In genomic region chr12:27781680-27782079, GRCh38 we compare ENCODE assay signal across 9 cellular contexts. TPM values are rescaled to one million over a fixed set of nuclear protein-coding genes. Genes with fewer than 3 reads are reported as not detected.
DNase-seq lines count a peak whose midpoint lies in the region; ATAC-seq and TF ChIP-seq lines count a peak whose summit lies in the region.
"Had no signal": no experiment of that assay in that cellular context is flagged by ENCODE, and none has a peak within 500 bp of the region (broad histone marks: within the 10 kb centered on the region; RNA-seq: fewer than 3 reads in every experiment).

No MANE protein-coding gene starts in this region.

- no peak overlapping the region for H3K27ac ChIP-seq in DOHH2 (ENCODE audit: low read depth, low read length)
- no peak overlapping the region for H3K27ac ChIP-seq in ectodermal cell (ENCODE audit: insufficient read depth, low read depth, low read length, poor library complexity, severe bottlenecking)
- peak overlapping the region; percentile 5 for H3K27ac ChIP-seq in osteoblast (ENCODE audit: low read depth, low read length)

- H2AFZ ChIP-seq in osteoblast (ENCODE audit: low read length), result no peak overlapping the region

- H3F3A ChIP-seq in DOHH2 (ENCODE audit: control insufficient read depth, insufficient read depth), result peaks cover 6% of the 10 kb centered on the region; the same call in 1 of the 2 replicates

- DNase-seq in NCI-H2227 treated with DMSO at 0.1 percent for 48 hours (lab: John Stamatoyannopoulos, UW) (peak; percentile 3), osteoblast (ENCODE audit: insufficient read length, low spot score, missing footprints) (no peak), iPS-NIHi7 (ENCODE audit: extremely low spot score) (no peak), SIG-M5 treated with dmso at 0.1 percent for 504 hours (lab: John Stamatoyannopoulos, UW; ENCODE audit: unreplicated experiment) (no peak)
- DNase-seq: effector CD8-positive, alpha-beta T cell had no signal

- no peaks in the 10 kb centered on the region for H3K9me2 ChIP-seq in DOHH2 (replicated peaks; ENCODE audit: control insufficient read depth, low read length)

- peaks cover 43% of the 10 kb centered on the region for H3K4me1 ChIP-seq in DOHH2 (ENCODE audit: control insufficient read depth, low read length)
- H3K4me1 ChIP-seq in ectodermal cell (ENCODE audit: control insufficient read depth, insufficient read depth, low read length), result peaks cover 20% of the 10 kb centered on the region
- H3K4me1 ChIP-seq in osteoblast (ENCODE audit: insufficient read depth, low read length), result peaks cover 24% of the 10 kb centered on the region

- no peaks in the 10 kb centered on the region for H3K9me3 ChIP-seq in DOHH2 (ENCODE audit: control insufficient read depth, insufficient read depth, low read length)
- no peaks in the 10 kb centered on the region for H3K9me3 ChIP-seq in ectodermal cell (ENCODE audit: control insufficient read depth, low read length)
- no peaks in the 10 kb centered on the region for H3K9me3 ChIP-seq in osteoblast (ENCODE audit: low read depth, low read length)

- TF ChIP-seq CTCF in DOHH2 (IDR thresholded peaks at IDR 0.05; ENCODE audit: low read depth, low read length, poor library complexity, severe bottlenecking) (no peak), osteoblast (IDR thresholded peaks at IDR 0.05; ENCODE audit: extremely low read depth, low read depth, low read length) (no peak)

- H3K4me2 ChIP-seq in DOHH2 (ENCODE audit: low read length) (peak overlapping the region; percentile 93), osteoblast (ENCODE audit: insufficient read depth, low read length) (peak overlapping the region; percentile 79)

- H3K27me3 ChIP-seq in DOHH2 (ENCODE audit: control insufficient read depth, low read length) (no peaks in the 10 kb centered on the region), ectodermal cell (ENCODE audit: control insufficient read depth, insufficient read depth, low read length, poor library complexity, severe bottlenecking) (no peaks in the 10 kb centered on the region), osteoblast (ENCODE audit: insufficient read depth, low read length) (no peaks in the 10 kb centered on the region)

- 56 to 68% methylated on average over 4 of the region's 5 CpGs for WGBS in ectodermal cell, 2 experiments

- H4K20me1 ChIP-seq in DOHH2 (ENCODE audit: control insufficient read depth, insufficient read depth, low read depth, low read length), result no peaks in the 10 kb centered on the region
- peaks cover 2% of the 10 kb centered on the region for H4K20me1 ChIP-seq in osteoblast (ENCODE audit: insufficient read depth, low read length)

- peak overlapping the region; percentile 86 for H3K4me3 ChIP-seq in DOHH2 (ENCODE audit: low read length)
- H3K4me3 ChIP-seq in ectodermal cell (ENCODE audit: insufficient read depth, low read depth, low read length), result peak overlapping the region; percentile 81
- peak overlapping the region; percentile 26 for H3K4me3 ChIP-seq in osteoblast (ENCODE audit: insufficient read depth, low read length)

- ATAC-seq in GM21619 (IDR thresholded peaks at IDR 0.05; ENCODE audit: unreplicated experiment) (no peak), HG02885 (IDR thresholded peaks at IDR 0.05; ENCODE audit: poor library complexity, unreplicated experiment) (no peak)

- H3K36me3 ChIP-seq in DOHH2 (ENCODE audit: control insufficient read depth, low read length), result peaks cover 31% of the 10 kb centered on the region
- no peaks in the 10 kb centered on the region for H3K36me3 ChIP-seq in ectodermal cell (ENCODE audit: control insufficient read depth, insufficient read depth, low read length)
- peaks cover 7% of the 10 kb centered on the region for H3K36me3 ChIP-seq in osteoblast (ENCODE audit: insufficient read depth, low read length)

- H3K79me2 ChIP-seq in DOHH2 (ENCODE audit: control insufficient read depth, low read length), result peaks cover 60% of the 10 kb centered on the region
- H3K79me2 ChIP-seq in osteoblast (ENCODE audit: insufficient read depth, low read length), result peaks cover 55% of the 10 kb centered on the region

RNA-seq across cellular contexts. Expression of gene MANSC4, which starts 1.6 kb away (rescaled TPM):
- not detected for polyA plus RNA-seq in ectodermal cell (2013, experiment 1 of 4)
- polyA plus RNA-seq in ectodermal cell (2013, experiment 2 of 4), result not detected
- polyA plus RNA-seq in ectodermal cell (2013, experiment 3 of 4), result not detected
- polyA plus RNA-seq in ectodermal cell (2013, experiment 4 of 4), result not detected
- total RNA-seq in osteoblast, result not detected in 2 replicates

RNA-seq across cellular contexts. Expression of gene KLHL42, which starts 1.6 kb away (rescaled TPM):
- polyA plus RNA-seq in ectodermal cell (2013, experiment 1 of 4), result 23.5 TPM
- 21.5 TPM for polyA plus RNA-seq in ectodermal cell (2013, experiment 2 of 4)
- polyA plus RNA-seq in ectodermal cell (2013, experiment 3 of 4), result 18.5 TPM
- 19.7 TPM for polyA plus RNA-seq in ectodermal cell (2013, experiment 4 of 4)
- 38.9 and 42.0 TPM in 2 replicates for total RNA-seq in osteoblast

Comparison
In these comparisons a context has a peak if more than half of its experiments do, and no peak if none do; other contexts are left out.
1. H3K4me3 ChIP-seq: peak in every context shown above with its lines; median percentile 86 in DOHH2; 81 in ectodermal cell; 26 in osteoblast.